17 cellular contexts compared by ENCODE assay signal in the genomic region with DNA sequence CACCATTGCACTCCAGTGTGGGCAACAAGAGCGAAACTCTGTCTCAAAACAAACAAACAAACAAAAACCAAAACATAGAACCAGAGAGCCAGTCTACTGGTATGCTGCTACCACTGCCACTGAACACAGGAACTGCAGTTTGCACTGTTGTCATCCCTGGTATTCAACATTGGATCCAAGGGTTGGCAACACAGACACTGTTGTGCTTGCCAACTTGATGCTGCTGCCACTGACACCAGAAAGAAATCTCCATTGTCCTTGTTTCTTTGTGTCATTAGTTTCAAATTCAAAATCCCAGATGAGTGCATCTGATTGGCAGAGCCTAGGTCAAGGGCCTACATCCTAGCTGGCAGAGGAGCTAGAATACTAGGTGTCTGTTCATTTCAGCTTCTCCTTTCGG.
"Had no signal": no experiment of that assay in that cellular context is flagged by ENCODE, and none has a peak within 500 bp of the region (broad histone marks: within the 10 kb centered on the region; RNA-seq: fewer than 3 reads in every experiment).

No MANE protein-coding gene starts in this region.

- H3K27ac Mint-ChIP-seq: activated naive CD4-positive, alpha-beta T cell treated with anti-CD3 and anti-CD28 coated beads, Interleukin-2, amount 50 U/mL, for 72 hours; mesothelial cell of epicardium; stimulated activated memory B cell treated with anti-CD40 and anti-IgM and Interleukin-4, amounts not matched to agents 10 μg/mL and 1 μg/mL and 100 μg/mL, for 72 hours; T-helper 2 cell treated with Interferon-gamma antibody and Interleukin-4, amounts not matched to agents 5 μg/mL and 100 μg/mL, for 36 hours had no signal

- H3K4me1 ChIP-seq: adrenal gland, body of pancreas, heart left ventricle, spleen, thyroid gland had no signal

- H3K27me3 ChIP-seq: adrenal gland, body of pancreas, heart left ventricle, spleen, thyroid gland had no signal

- H3K9me3 Mint-ChIP-seq: activated naive CD4-positive, alpha-beta T cell treated with anti-CD3 and anti-CD28 coated beads, Interleukin-2, amount 50 U/mL, for 72 hours; central memory CD8-positive, alpha-beta T cell; mesothelial cell of epicardium; stimulated activated memory B cell treated with anti-CD40 and anti-IgM and Interleukin-4, amounts not matched to agents 10 μg/mL and 1 μg/mL and 100 μg/mL, for 72 hours; T-helper 2 cell treated with Interferon-gamma antibody and Interleukin-4, amounts not matched to agents 5 μg/mL and 100 μg/mL, for 36 hours had no signal

- H3K27me3 Mint-ChIP-seq: central memory CD8-positive, alpha-beta T cell; stimulated activated memory B cell treated with anti-CD40 and anti-IgM and Interleukin-4, amounts not matched to agents 10 μg/mL and 1 μg/mL and 100 μg/mL, for 72 hours had no signal

- H3K4me3 ChIP-seq: adrenal gland, body of pancreas, coronary artery, heart left ventricle, lung, spleen, thyroid gland had no signal

- H3K4me1 Mint-ChIP-seq: central memory CD8-positive, alpha-beta T cell; stimulated activated memory B cell treated with anti-CD40 and anti-IgM and Interleukin-4, amounts not matched to agents 10 μg/mL and 1 μg/mL and 100 μg/mL, for 72 hours had no signal

- ATAC-seq: activated naive CD4-positive, alpha-beta T cell treated with anti-CD3 and anti-CD28 coated beads, Interleukin-2, amount 50 U/mL, for 72 hours; body of pancreas; left colon; stimulated activated memory B cell treated with anti-CD40 and anti-IgM and Interleukin-4, amounts not matched to agents 10 μg/mL and 1 μg/mL and 100 μg/mL, for 72 hours had no signal

- H3K9me3 ChIP-seq: adrenal gland, body of pancreas, heart left ventricle, SK-N-SH, spleen, thyroid gland had no signal

- H3K36me3 Mint-ChIP-seq: activated naive CD4-positive, alpha-beta T cell treated with anti-CD3 and anti-CD28 coated beads, Interleukin-2, amount 50 U/mL, for 72 hours; mesothelial cell of epicardium; stimulated activated memory B cell treated with anti-CD40 and anti-IgM and Interleukin-4, amounts not matched to agents 10 μg/mL and 1 μg/mL and 100 μg/mL, for 72 hours had no signal

- H3K36me3 ChIP-seq: adrenal gland, heart left ventricle, spleen, thyroid gland had no signal

- H3K27ac ChIP-seq: adrenal gland, body of pancreas, coronary artery, heart left ventricle, spleen, thyroid gland had no signal

- DNase-seq: activated CD4-positive, alpha-beta T cell treated with anti-CD3 and anti-CD28 coated beads, Interleukin-2, amount 50 U/mL, for 48 hours; activated gamma-delta T cell; adrenal gland; body of pancreas; heart left ventricle; left colon; SK-N-SH; spleen; stimulated activated CD4-positive, alpha-beta T cell treated with anti-CD3 and anti-CD28 coated beads, Interleukin-4, amount 100 ng/mL, for 4 hours; thyroid gland had no signal

- H3K4me3 Mint-ChIP-seq: central memory CD8-positive, alpha-beta T cell; mesothelial cell of epicardium; stimulated activated memory B cell treated with anti-CD40 and anti-IgM and Interleukin-4, amounts not matched to agents 10 μg/mL and 1 μg/mL and 100 μg/mL, for 72 hours; T-helper 2 cell treated with Interferon-gamma antibody and Interleukin-4, amounts not matched to agents 5 μg/mL and 100 μg/mL, for 36 hours had no signal
